11 cellular contexts compared by ENCODE assay signal in genomic region chr1:218384576-218384975, GRCh38.
DNase-seq lines count a peak whose midpoint lies in the region; ATAC-seq and TF ChIP-seq lines count a peak whose summit lies in the region.
"Had no signal": no experiment of that assay in that cellular context is flagged by ENCODE, and none has a peak within 500 bp of the region (broad histone marks: within the 10 kb centered on the region; RNA-seq: fewer than 3 reads in every experiment).

No MANE protein-coding gene starts in this region.

- ATAC-seq in SK-N-SH treated with all-trans-retinoic acid at 6 μM for 48 hours = peak; percentile 74
- ATAC-seq in GM19395 (IDR thresholded peaks at IDR 0.05; ENCODE audit: unreplicated experiment) = no peak
- ATAC-seq in HG03045 (IDR thresholded peaks at IDR 0.05; ENCODE audit: unreplicated experiment) = no peak
- ATAC-seq: naive thymus-derived CD4-positive, alpha-beta T cell had no signal

- DNase-seq in DMS53 (lab: John Stamatoyannopoulos, UW) (peak; percentile 95), NCI-H146 treated with DMSO at 0.1 percent for 48 hours (lab: John Stamatoyannopoulos, UW; ENCODE audit: unreplicated experiment) (peak; percentile 47), kidney tubule cell (ENCODE audit: low spot score) (peak; percentile 52), GF-D8 (lab: John Stamatoyannopoulos, UW) (no peak), NAMALWA (ENCODE audit: low spot score) (no peak)
- DNase-seq: activated CD4-positive, alpha-beta T cell treated with anti-CD3 and anti-CD28 coated beads for 1 hour; naive thymus-derived CD4-positive, alpha-beta T cell; spleen had no signal

TF ChIP-seq in SK-N-SH treated with all-trans-retinoic acid at 6 μM for 48 hours, 23 proteins besides CTCF, POLR2A, EP300 and RAD21:
- no peak for TF ChIP-seq TCF4 (CRISPR knock-in tag; IDR thresholded peaks at IDR 0.05; ENCODE audit: borderline replicate concordance)
- TF ChIP-seq CSRNP3 (CRISPR knock-in tag; IDR thresholded peaks at IDR 0.05) = no peak
- TF ChIP-seq CSDC2 (CRISPR knock-in tag; IDR thresholded peaks at IDR 0.05) = no peak
- TF ChIP-seq ZNF565 (CRISPR knock-in tag; conservative IDR thresholded peaks at IDR 0.05; ENCODE audit: low read depth) = no peak
- no peak for TF ChIP-seq BACH2 (CRISPR knock-in tag; IDR thresholded peaks at IDR 0.05; ENCODE audit: borderline replicate concordance)
- TF ChIP-seq ISL1 (CRISPR knock-in tag; IDR thresholded peaks at IDR 0.05) = no peak

Comparison
In these comparisons a context has a peak if more than half of its experiments do, and no peak if none do; other contexts are left out.
1. DNase-seq: peak in DMS53 (single experiment), NCI-H146 treated with DMSO at 0.1 percent for 48 hours (single experiment) and kidney tubule cell (single experiment); none in GF-D8 (single experiment) and NAMALWA (single experiment).